ENCODE assay signal across 1 cellular context in genomic region chr19:42316223-42317211, GRCh38.
TF ChIP-seq lines count a peak whose summit lies in the region.

No MANE protein-coding gene starts in this region.

TF ChIP-seq in HepG2, 621 proteins besides CTCF, POLR2A, EP300 and RAD21 (continued from another document and continues in another):
- TF ChIP-seq, protein P1, sequence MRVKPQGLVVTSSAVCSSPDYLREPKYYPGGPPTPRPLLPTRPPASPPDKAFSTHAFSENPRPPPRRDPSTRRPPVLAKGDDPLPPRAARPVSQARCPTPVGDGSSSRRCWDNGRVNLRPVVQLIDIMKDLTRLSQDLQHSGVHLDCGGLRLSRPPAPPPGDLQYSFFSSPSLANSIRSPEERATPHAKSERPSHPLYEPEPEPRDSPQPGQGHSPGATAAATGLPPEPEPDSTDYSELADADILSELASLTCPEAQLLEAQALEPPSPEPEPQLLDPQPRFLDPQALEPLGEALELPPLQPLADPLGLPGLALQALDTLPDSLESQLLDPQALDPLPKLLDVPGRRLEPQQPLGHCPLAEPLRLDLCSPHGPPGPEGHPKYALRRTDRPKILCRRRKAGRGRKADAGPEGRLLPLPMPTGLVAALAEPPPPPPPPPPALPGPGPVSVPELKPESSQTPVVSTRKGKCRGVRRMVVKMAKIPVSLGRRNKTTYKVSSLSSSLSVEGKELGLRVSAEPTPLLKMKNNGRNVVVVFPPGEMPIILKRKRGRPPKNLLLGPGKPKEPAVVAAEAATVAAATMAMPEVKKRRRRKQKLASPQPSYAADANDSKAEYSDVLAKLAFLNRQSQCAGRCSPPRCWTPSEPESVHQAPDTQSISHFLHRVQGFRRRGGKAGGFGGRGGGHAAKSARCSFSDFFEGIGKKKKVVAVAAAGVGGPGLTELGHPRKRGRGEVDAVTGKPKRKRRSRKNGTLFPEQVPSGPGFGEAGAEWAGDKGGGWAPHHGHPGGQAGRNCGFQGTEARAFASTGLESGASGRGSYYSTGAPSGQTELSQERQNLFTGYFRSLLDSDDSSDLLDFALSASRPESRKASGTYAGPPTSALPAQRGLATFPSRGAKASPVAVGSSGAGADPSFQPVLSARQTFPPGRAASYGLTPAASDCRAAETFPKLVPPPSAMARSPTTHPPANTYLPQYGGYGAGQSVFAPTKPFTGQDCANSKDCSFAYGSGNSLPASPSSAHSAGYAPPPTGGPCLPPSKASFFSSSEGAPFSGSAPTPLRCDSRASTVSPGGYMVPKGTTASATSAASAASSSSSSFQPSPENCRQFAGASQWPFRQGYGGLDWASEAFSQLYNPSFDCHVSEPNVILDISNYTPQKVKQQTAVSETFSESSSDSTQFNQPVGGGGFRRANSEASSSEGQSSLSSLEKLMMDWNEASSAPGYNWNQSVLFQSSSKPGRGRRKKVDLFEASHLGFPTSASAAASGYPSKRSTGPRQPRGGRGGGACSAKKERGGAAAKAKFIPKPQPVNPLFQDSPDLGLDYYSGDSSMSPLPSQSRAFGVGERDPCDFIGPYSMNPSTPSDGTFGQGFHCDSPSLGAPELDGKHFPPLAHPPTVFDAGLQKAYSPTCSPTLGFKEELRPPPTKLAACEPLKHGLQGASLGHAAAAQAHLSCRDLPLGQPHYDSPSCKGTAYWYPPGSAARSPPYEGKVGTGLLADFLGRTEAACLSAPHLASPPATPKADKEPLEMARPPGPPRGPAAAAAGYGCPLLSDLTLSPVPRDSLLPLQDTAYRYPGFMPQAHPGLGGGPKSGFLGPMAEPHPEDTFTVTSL (CRISPR knock-in tag; IDR thresholded peaks at IDR 0.05; ENCODE audit: borderline replicate concordance): no peak
- 0 out of 2 replicates have a peak, but pooled peaks have one; percentile 35 for TF ChIP-seq ZNF691 (CRISPR knock-in tag; IDR thresholded peaks at IDR 0.05; ENCODE audit: borderline replicate concordance, low read depth)
- no peak for TF ChIP-seq SMYD3 (CRISPR knock-in tag; IDR thresholded peaks at IDR 0.05)
- TF ChIP-seq, protein P2, sequence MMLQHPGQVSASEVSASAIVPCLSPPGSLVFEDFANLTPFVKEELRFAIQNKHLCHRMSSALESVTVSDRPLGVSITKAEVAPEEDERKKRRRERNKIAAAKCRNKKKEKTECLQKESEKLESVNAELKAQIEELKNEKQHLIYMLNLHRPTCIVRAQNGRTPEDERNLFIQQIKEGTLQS (CRISPR knock-in tag; IDR thresholded peaks at IDR 0.05): no peak
- no peak for TF ChIP-seq GPN1 (CRISPR knock-in tag; IDR thresholded peaks at IDR 0.05; ENCODE audit: borderline replicate concordance)
- no peak for TF ChIP-seq IRX3 (CRISPR knock-in tag; IDR thresholded peaks at IDR 0.05; ENCODE audit: borderline replicate concordance, low read depth)
- TF ChIP-seq TSC22D2 (CRISPR knock-in tag; IDR thresholded peaks at IDR 0.05; ENCODE audit: borderline replicate concordance): no peak
- no peak for TF ChIP-seq ZBTB46 (CRISPR knock-in tag; IDR thresholded peaks at IDR 0.05; ENCODE audit: borderline replicate concordance)
- TF ChIP-seq, protein P3, sequence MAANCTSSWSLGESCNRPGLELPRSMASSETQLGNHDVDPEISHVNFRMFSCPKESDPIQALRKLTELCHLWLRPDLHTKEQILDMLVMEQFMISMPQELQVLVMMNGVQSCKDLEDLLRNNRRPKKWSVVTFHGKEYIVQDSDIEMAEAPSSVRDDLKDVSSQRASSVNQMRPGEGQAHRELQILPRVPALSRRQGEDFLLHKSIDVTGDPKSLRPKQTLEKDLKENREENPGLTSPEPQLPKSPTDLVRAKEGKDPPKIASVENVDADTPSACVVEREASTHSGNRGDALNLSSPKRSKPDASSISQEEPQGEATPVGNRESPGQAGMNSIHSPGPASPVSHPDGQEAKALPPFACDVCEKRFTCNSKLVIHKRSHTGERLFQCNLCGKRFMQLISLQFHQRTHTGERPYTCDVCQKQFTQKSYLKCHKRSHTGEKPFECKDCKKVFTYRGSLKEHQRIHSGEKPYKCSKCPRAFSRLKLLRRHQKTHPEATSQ (CRISPR knock-in tag; IDR thresholded peaks at IDR 0.05; ENCODE audit: borderline replicate concordance): no peak
- TF ChIP-seq ZNF292 (CRISPR knock-in tag; IDR thresholded peaks at IDR 0.05; ENCODE audit: borderline replicate concordance, low read depth): peak; percentile 36; the same call in 1 of the 2 replicates
- no peak for TF ChIP-seq ZNF615 (CRISPR knock-in tag; IDR thresholded peaks at IDR 0.05; ENCODE audit: borderline replicate concordance)
- TF ChIP-seq ERF (CRISPR knock-in tag; IDR thresholded peaks at IDR 0.05): peak; percentile 67; the same call in 1 of the 2 replicates
- TF ChIP-seq ZNF562 (CRISPR knock-in tag; IDR thresholded peaks at IDR 0.05; ENCODE audit: borderline replicate concordance): no peak
- TF ChIP-seq ZBTB10 (CRISPR knock-in tag; IDR thresholded peaks at IDR 0.05; ENCODE audit: borderline replicate concordance): no peak
- TF ChIP-seq, protein P4, sequence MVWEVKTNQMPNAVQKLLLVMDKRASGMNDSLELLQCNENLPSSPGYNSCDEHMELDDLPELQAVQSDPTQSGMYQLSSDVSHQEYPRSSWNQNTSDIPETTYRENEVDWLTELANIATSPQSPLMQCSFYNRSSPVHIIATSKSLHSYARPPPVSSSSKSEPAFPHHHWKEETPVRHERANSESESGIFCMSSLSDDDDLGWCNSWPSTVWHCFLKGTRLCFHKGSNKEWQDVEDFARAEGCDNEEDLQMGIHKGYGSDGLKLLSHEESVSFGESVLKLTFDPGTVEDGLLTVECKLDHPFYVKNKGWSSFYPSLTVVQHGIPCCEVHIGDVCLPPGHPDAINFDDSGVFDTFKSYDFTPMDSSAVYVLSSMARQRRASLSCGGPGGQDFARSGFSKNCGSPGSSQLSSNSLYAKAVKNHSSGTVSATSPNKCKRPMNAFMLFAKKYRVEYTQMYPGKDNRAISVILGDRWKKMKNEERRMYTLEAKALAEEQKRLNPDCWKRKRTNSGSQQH (CRISPR knock-in tag; IDR thresholded peaks at IDR 0.05; ENCODE audit: low read depth): no peak
- no peak for TF ChIP-seq KLF12 (CRISPR knock-in tag; IDR thresholded peaks at IDR 0.05; ENCODE audit: borderline replicate concordance)
- no peak for TF ChIP-seq TEAD3 (CRISPR knock-in tag; optimal IDR thresholded peaks at IDR 0.05; ENCODE audit: borderline replicate concordance)
- TF ChIP-seq HDAC1 (CRISPR knock-in tag; IDR thresholded peaks at IDR 0.05): no peak
- TF ChIP-seq YEATS4 (CRISPR knock-in tag; IDR thresholded peaks at IDR 0.05; ENCODE audit: borderline replicate concordance): peak; percentile 45; the same call in 1 of the 2 replicates
- TF ChIP-seq MIXL1 (CRISPR knock-in tag; IDR thresholded peaks at IDR 0.05): no peak
- TF ChIP-seq, protein P5, sequence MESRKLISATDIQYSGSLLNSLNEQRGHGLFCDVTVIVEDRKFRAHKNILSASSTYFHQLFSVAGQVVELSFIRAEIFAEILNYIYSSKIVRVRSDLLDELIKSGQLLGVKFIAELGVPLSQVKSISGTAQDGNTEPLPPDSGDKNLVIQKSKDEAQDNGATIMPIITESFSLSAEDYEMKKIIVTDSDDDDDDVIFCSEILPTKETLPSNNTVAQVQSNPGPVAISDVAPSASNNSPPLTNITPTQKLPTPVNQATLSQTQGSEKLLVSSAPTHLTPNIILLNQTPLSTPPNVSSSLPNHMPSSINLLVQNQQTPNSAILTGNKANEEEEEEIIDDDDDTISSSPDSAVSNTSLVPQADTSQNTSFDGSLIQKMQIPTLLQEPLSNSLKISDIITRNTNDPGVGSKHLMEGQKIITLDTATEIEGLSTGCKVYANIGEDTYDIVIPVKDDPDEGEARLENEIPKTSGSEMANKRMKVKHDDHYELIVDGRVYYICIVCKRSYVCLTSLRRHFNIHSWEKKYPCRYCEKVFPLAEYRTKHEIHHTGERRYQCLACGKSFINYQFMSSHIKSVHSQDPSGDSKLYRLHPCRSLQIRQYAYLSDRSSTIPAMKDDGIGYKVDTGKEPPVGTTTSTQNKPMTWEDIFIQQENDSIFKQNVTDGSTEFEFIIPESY (CRISPR knock-in tag; IDR thresholded peaks at IDR 0.05): no peak
- TF ChIP-seq SAFB2 (CRISPR knock-in tag; IDR thresholded peaks at IDR 0.05; ENCODE audit: borderline replicate concordance, low read depth): no peak
- TF ChIP-seq TBX3 (IDR thresholded peaks at IDR 0.05; ENCODE audit: borderline replicate concordance): no peak
- TF ChIP-seq DRAP1 (CRISPR knock-in tag; IDR thresholded peaks at IDR 0.05): 0 out of 2 replicates have a peak, but pooled peaks have one; percentile 15
- TF ChIP-seq ZNF234 (CRISPR knock-in tag; conservative IDR thresholded peaks at IDR 0.05): no peak
- no peak for TF ChIP-seq SALL2 (CRISPR knock-in tag; IDR thresholded peaks at IDR 0.05)
- TF ChIP-seq ZNF580 (CRISPR knock-in tag; IDR thresholded peaks at IDR 0.05; ENCODE audit: borderline replicate concordance, low read depth): peak; percentile 31; the same call in 1 of the 2 replicates
- no peak for TF ChIP-seq ZNF30 (CRISPR knock-in tag; IDR thresholded peaks at IDR 0.05)
- TF ChIP-seq TP53 (CRISPR knock-in tag; conservative IDR thresholded peaks at IDR 0.05): no peak
- TF ChIP-seq NFAT5 (CRISPR knock-in tag; IDR thresholded peaks at IDR 0.05): no peak
- TF ChIP-seq ZMYM4 (CRISPR knock-in tag; IDR thresholded peaks at IDR 0.05): no peak
- TF ChIP-seq ZNF776 (CRISPR knock-in tag; IDR thresholded peaks at IDR 0.05): no peak
- no peak for TF ChIP-seq CENPT (CRISPR knock-in tag; IDR thresholded peaks at IDR 0.05; ENCODE audit: low read depth)
